In the genomic region with DNA sequence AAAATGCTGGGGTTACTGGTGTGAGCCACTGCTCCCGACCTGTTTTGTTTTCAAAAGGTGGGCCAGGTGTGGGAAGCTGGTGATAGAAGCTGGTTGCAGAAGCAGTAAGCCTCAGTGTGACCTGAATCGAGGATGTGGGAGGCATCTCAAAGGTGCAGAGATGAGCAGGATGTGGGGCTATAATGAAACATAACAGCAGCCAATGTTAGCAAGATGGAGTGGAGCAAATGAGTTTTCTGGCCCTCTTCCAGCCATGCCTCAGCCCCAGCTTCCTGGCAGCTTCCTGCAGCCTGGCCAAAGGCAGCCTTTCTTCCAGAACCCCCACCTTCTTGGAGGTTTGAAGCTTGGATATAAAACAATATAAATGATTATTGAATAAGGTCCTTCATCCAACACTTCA, we compare ENCODE assay signal across 9 cellular contexts.
DNase-seq lines count a peak whose midpoint lies in the region; ATAC-seq lines count a peak whose summit lies in the region.
"Had no signal": no experiment of that assay in that cellular context is flagged by ENCODE, and none has a peak within 500 bp of the region (broad histone marks: within the 10 kb centered on the region; RNA-seq: fewer than 3 reads in every experiment).

No MANE protein-coding gene starts in this region.

- no peak overlapping the region for H3K4me3 Mint-ChIP-seq in activated CD8-positive, alpha-beta memory T cell treated with anti-CD3 and anti-CD28 coated beads, Interleukin-2, amount 10 ng/mL, durations not matched to agents 7 days and 5 days
- H3K4me3 Mint-ChIP-seq in activated CD4-positive, alpha-beta memory T cell treated with anti-CD3 and anti-CD28 coated beads for 36 hours: no peak overlapping the region
- peak overlapping the region in 1 of 2 donors; percentile 23 for H3K4me3 Mint-ChIP-seq in stimulated activated naive CD8-positive, alpha-beta T cell treated with anti-CD3 and anti-CD28 coated beads, Interleukin-15, amount 100 ng/mL, for 72 hours

- POLR2A ChIA-PET in activated CD4-positive, alpha-beta memory T cell treated with anti-CD3 and anti-CD28 coated beads for 36 hours (lab: Charles Lee): no interaction called here

- ATAC-seq in activated CD8-positive, alpha-beta memory T cell treated with anti-CD3 and anti-CD28 coated beads, Interleukin-2, amount 10 ng/mL, durations not matched to agents 7 days and 5 days: peak; percentile 75
- ATAC-seq in stimulated activated naive CD8-positive, alpha-beta T cell treated with anti-CD3 and anti-CD28 coated beads, Interleukin-15, amount 100 ng/mL, for 72 hours: peak; percentile 76

- intact Hi-C loops in activated CD4-positive, alpha-beta memory T cell treated with anti-CD3 and anti-CD28 coated beads for 36 hours (cut with micrococcal nuclease): loop anchor here (5.0 to 10.0 kb wide), 3 partner anchors 72 to 255 kb away; no protein-coding TSS in a partner anchor

- H3K27ac Mint-ChIP-seq in activated CD8-positive, alpha-beta memory T cell treated with anti-CD3 and anti-CD28 coated beads, Interleukin-2, amount 10 ng/mL, durations not matched to agents 7 days and 5 days: peak overlapping the region; percentile 82
- peak overlapping the region; percentile 74 for H3K27ac Mint-ChIP-seq in activated CD4-positive, alpha-beta memory T cell treated with anti-CD3 and anti-CD28 coated beads for 36 hours
- H3K27ac Mint-ChIP-seq in stimulated activated naive CD8-positive, alpha-beta T cell treated with anti-CD3 and anti-CD28 coated beads, Interleukin-15, amount 100 ng/mL, for 72 hours: peak overlapping the region; percentile 56 to 86
- H3K27ac Mint-ChIP-seq: progenitor cell of endocrine pancreas had no signal

- H3K36me3 Mint-ChIP-seq in activated CD8-positive, alpha-beta memory T cell treated with anti-CD3 and anti-CD28 coated beads, Interleukin-2, amount 10 ng/mL, durations not matched to agents 7 days and 5 days: peaks cover 8% of the 10 kb centered on the region
- H3K36me3 Mint-ChIP-seq in activated CD4-positive, alpha-beta memory T cell treated with anti-CD3 and anti-CD28 coated beads for 36 hours: peaks cover 2% of the 10 kb centered on the region

- DNase-seq in activated CD8-positive, alpha-beta memory T cell treated with anti-CD3 and anti-CD28 coated beads, Interleukin-2, amount 10 ng/mL, durations not matched to agents 7 days and 5 days: peak; percentile 73
- DNase-seq in activated CD8-positive, alpha-beta memory T cell treated with anti-CD3 and anti-CD28 coated beads, Interleukin-2, amount 50 U/mL, for 48 hours: no peak
- peak; percentile 76 for DNase-seq in activated CD4-positive, alpha-beta memory T cell treated with anti-CD3 and anti-CD28 coated beads for 36 hours
- DNase-seq in effector CD4-positive, alpha-beta T cell: peak; percentile 4
- DNase-seq in stimulated activated naive CD8-positive, alpha-beta T cell treated with anti-CD3 and anti-CD28 coated beads, Interleukin-15, amount 100 ng/mL, for 72 hours: peak in 1 of 2 donors; percentile 47
- DNase-seq in NCI-H2227 (lab: John Stamatoyannopoulos, UW; ENCODE audit: unreplicated experiment) (no peak), NK-92 (lab: John Stamatoyannopoulos, UW; ENCODE audit: unreplicated experiment) (no peak), NCI-H1694 treated with DMSO at 0.1 percent for 48 hours (lab: John Stamatoyannopoulos, UW) (no peak)

- CTCF ChIA-PET in activated CD8-positive, alpha-beta memory T cell treated with anti-CD3 and anti-CD28 coated beads, Interleukin-2, amount 10 ng/mL, durations not matched to agents 7 days and 5 days (lab: Charles Lee): interaction anchor here (0.6 to 1.2 kb wide), 3 partner anchors 44 to 653 kb away, joined by 3 to 4 read pairs (median 3); no protein-coding TSS in a partner anchor
- CTCF ChIA-PET in activated CD4-positive, alpha-beta memory T cell treated with anti-CD3 and anti-CD28 coated beads for 36 hours (lab: Charles Lee): interaction anchor here (0.6 to 1.3 kb wide), 5 partner anchors 12 to 353 kb away, joined by 3 read pairs; no protein-coding TSS in a partner anchor

- peaks cover 7% of the 10 kb centered on the region for H3K9me3 Mint-ChIP-seq in activated CD8-positive, alpha-beta memory T cell treated with anti-CD3 and anti-CD28 coated beads, Interleukin-2, amount 10 ng/mL, durations not matched to agents 7 days and 5 days (ENCODE audit: low read depth)
- H3K9me3 Mint-ChIP-seq in activated CD4-positive, alpha-beta memory T cell treated with anti-CD3 and anti-CD28 coated beads for 36 hours: peaks cover 4% of the 10 kb centered on the region
- H3K9me3 Mint-ChIP-seq in stimulated activated naive CD8-positive, alpha-beta T cell treated with anti-CD3 and anti-CD28 coated beads, Interleukin-15, amount 100 ng/mL, for 72 hours: peaks cover 6 to 7% of the 10 kb centered on the region in 2 donors

- H3K27me3 Mint-ChIP-seq in activated CD8-positive, alpha-beta memory T cell treated with anti-CD3 and anti-CD28 coated beads, Interleukin-2, amount 10 ng/mL, durations not matched to agents 7 days and 5 days: no peaks in the 10 kb centered on the region
- no peaks in the 10 kb centered on the region for H3K27me3 Mint-ChIP-seq in activated CD4-positive, alpha-beta memory T cell treated with anti-CD3 and anti-CD28 coated beads for 36 hours
- H3K27me3 Mint-ChIP-seq in stimulated activated naive CD8-positive, alpha-beta T cell treated with anti-CD3 and anti-CD28 coated beads, Interleukin-15, amount 100 ng/mL, for 72 hours: no peaks in the 10 kb centered on the region
- H3K27me3 Mint-ChIP-seq: progenitor cell of endocrine pancreas had no signal

- H3K4me1 Mint-ChIP-seq in activated CD8-positive, alpha-beta memory T cell treated with anti-CD3 and anti-CD28 coated beads, Interleukin-2, amount 10 ng/mL, durations not matched to agents 7 days and 5 days: peaks cover 58% of the 10 kb centered on the region
- peaks cover 45% of the 10 kb centered on the region for H3K4me1 Mint-ChIP-seq in activated CD4-positive, alpha-beta memory T cell treated with anti-CD3 and anti-CD28 coated beads for 36 hours (ENCODE audit: low read depth)
- peaks cover 84% of the 10 kb centered on the region for H3K4me1 Mint-ChIP-seq in stimulated activated naive CD8-positive, alpha-beta T cell treated with anti-CD3 and anti-CD28 coated beads, Interleukin-15, amount 100 ng/mL, for 72 hours

Comparison
In these comparisons a context has a peak if more than half of its experiments do, and no peak if none do; other contexts are left out.
1. DNase-seq: peak in activated CD8-positive, alpha-beta memory T cell treated with anti-CD3 and anti-CD28 coated beads, Interleukin-2, amount 10 ng/mL, durations not matched to agents 7 days and 5 days (single experiment), activated CD4-positive, alpha-beta memory T cell treated with anti-CD3 and anti-CD28 coated beads for 36 hours (single experiment) and effector CD4-positive, alpha-beta T cell (single experiment); none in activated CD8-positive, alpha-beta memory T cell treated with anti-CD3 and anti-CD28 coated beads, Interleukin-2, amount 50 U/mL, for 48 hours (single experiment), NCI-H2227 (single experiment), NK-92 (single experiment) and NCI-H1694 treated with DMSO at 0.1 percent for 48 hours (single experiment).
2. Peak in every context shown above with its lines, with median percentiles within 50 percentile points of each other: H3K27ac Mint-ChIP-seq.